22 cellular contexts compared by ENCODE assay signal in the genomic region with DNA sequence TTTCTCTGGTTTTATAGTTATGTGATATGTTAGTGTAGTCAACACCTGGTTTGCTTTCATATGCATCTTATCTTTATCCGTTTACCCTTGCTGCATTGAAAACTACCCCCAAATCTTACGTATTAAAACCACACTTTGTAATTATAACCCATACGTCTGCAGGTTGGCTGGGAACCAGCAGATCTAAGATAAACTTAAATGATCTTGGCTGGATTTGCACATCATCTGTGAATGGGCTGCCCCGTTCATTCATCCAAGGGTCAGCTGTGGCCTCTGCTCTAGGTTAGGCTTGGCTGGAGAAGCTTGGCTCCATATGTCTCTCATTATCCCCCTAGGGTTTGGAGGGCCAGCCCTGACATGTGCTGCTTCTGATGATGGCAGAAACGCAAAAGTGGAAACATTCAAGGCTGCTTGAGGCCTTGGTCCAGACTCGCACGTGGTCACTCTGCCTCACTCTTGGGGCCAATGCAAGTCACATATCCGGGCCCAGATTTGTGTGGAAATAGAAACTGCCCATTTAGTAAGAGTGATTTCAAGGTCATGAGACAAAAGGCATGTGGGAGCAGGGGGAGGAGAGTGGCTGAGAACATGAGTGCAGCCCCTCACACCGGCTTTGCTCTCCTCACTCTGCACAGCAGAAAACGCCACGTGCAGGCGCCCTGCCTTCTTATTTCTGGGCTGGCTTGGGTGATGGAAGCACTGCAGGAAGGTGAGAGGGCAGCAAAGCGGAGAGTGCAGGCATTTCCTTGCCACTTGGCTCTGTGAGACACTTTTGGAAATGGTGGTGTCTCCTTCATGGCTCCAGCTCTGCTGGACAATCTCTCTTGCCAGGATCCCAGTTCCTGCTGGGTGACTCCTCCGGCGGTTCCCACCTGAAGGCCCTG.
"Had no signal": no experiment of that assay in that cellular context is flagged by ENCODE, and none has a peak within 500 bp of the region (broad histone marks: within the 10 kb centered on the region; RNA-seq: fewer than 3 reads in every experiment).

No MANE protein-coding gene starts in this region.

- H3K27me3 ChIP-seq: right lobe of liver, stomach, tibial artery, transverse colon, upper lobe of left lung, vagina had no signal

- H3K4me1 ChIP-seq: pancreas, prostate gland, right lobe of liver, sigmoid colon, stomach, tibial artery, transverse colon, upper lobe of left lung, vagina had no signal

- ATAC-seq: naive thymus-derived CD4-positive, alpha-beta T cell; natural killer cell; pancreas; right cardiac atrium; right lobe of liver; stimulated activated effector memory CD8-positive, alpha-beta T cell treated with anti-CD3 and anti-CD28 coated beads, Interleukin-12 subunit alpha, Interleukin-12 subunit beta, amount 100 ng/mL, for 72 hours; stimulated activated naive B cell treated with anti-CD40 and anti-IgM and Interleukin-4, amounts not matched to agents 10 μg/mL and 1 μg/mL and 100 μg/mL, for 72 hours had no signal

- DNase-seq: naive thymus-derived CD4-positive, alpha-beta T cell; natural killer cell; occipital lobe; pancreas; retina; right cardiac atrium; right lobe of liver; sigmoid colon; small intestine; stimulated activated CD4-positive, alpha-beta T cell treated with anti-CD3 and anti-CD28 coated beads, Interleukin-15, amount 100 ng/mL, for 24 hours; stimulated activated CD4-positive, alpha-beta T cell treated with anti-CD3 and anti-CD28 coated beads, Interleukin-2, amount 100 ng/mL, for 24 hours; stimulated activated CD4-positive, alpha-beta T cell treated with anti-CD3 and anti-CD28 coated beads, Interleukin-2, amount 100 ng/mL, for 48 hours; stimulated activated CD4-positive, alpha-beta T cell treated with anti-CD3 and anti-CD28 coated beads, Interleukin-4, amount 100 ng/mL, for 24 hours; stimulated activated naive B cell treated with anti-CD40 and anti-IgM and Interleukin-4, amounts not matched to agents 10 μg/mL and 1 μg/mL and 100 μg/mL, for 72 hours; stimulated activated naive CD4-positive, alpha-beta T cell treated with Interleukin-2 at 50 U/mL for 16 hours; stomach; tibial artery; transverse colon; upper lobe of left lung had no signal

- H3K4me3 ChIP-seq: pancreas, prostate gland, right lobe of liver, sigmoid colon, stomach, tibial artery, transverse colon, upper lobe of left lung, vagina had no signal

- H3K36me3 ChIP-seq: pancreas, prostate gland, right lobe of liver, sigmoid colon, stomach, tibial artery, transverse colon, upper lobe of left lung, vagina had no signal

- H3K9me3 ChIP-seq: pancreas, prostate gland, right lobe of liver, transverse colon, vagina had no signal

- H3K27ac ChIP-seq: pancreas, prostate gland, right lobe of liver, sigmoid colon, stomach, tibial artery, transverse colon, upper lobe of left lung, vagina had no signal
